ENCODE assay signal across 22 cellular contexts in the genomic region with DNA sequence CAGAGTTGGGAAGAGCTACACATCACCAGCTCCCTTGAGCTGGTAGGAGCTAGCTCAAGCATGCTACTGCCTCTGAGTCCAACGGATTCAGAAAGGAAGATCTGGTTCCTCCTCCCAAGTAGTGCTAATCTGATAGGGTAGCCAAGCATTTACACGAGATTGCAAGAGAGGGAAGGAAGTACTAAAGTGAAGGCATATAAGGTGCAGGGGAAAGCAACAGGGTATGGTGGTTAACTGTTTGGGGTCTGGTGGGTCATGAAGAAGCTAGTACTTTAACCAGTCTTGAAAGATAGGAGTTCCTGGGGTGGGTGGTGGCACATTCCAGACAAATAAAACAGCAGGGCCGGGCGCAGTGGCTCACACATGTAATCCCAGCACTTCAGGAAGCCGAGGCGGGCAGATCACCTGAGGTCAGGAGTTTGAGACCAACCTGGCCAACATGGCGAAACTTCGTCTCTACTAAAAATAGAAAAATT. TPM values are rescaled to one million over a fixed set of nuclear protein-coding genes. Genes with fewer than 3 reads are reported as not detected.
"Had no signal": no experiment of that assay in that cellular context is flagged by ENCODE, and none has a peak within 500 bp of the region (broad histone marks: within the 10 kb centered on the region; RNA-seq: fewer than 3 reads in every experiment).

No MANE protein-coding gene starts in this region.

- H3K27me3 Mint-ChIP-seq: activated naive CD4-positive, alpha-beta T cell treated with anti-CD3 and anti-CD28 coated beads, Interleukin-2, amount 10 ng/mL, durations not matched to agents 7 days and 5 days; activated naive CD8-positive, alpha-beta T cell treated with anti-CD3 and anti-CD28 coated beads, Interleukin-2, amount 50 U/mL, for 24 hours; naive thymus-derived CD4-positive, alpha-beta T cell had no signal

- ATAC-seq: activated naive CD8-positive, alpha-beta T cell treated with anti-CD3 and anti-CD28 coated beads, Interleukin-2, amount 50 U/mL, for 24 hours; body of pancreas; heart right ventricle; lower lobe of right lung; naive thymus-derived CD4-positive, alpha-beta T cell; stimulated activated naive B cell treated with anti-CD40 and anti-IgM and Interleukin-4, amounts not matched to agents 10 μg/mL and 1 μg/mL and 100 μg/mL, for 72 hours had no signal

- H3K27ac Mint-ChIP-seq: activated B cell treated with CpG ODN at 0.5 μM for 24 hours; activated naive CD4-positive, alpha-beta T cell treated with anti-CD3 and anti-CD28 coated beads, Interleukin-2, amount 10 ng/mL, durations not matched to agents 7 days and 5 days; activated naive CD8-positive, alpha-beta T cell treated with anti-CD3 and anti-CD28 coated beads, Interleukin-2, amount 50 U/mL, for 24 hours; dendritic cell treated with granulocyte-macrophage colony-stimulating factor and Interleukin-4, amounts not matched to agents 40 ng/mL and 50 ng/mL, for 4 days; stimulated activated naive B cell treated with anti-CD40 and anti-IgM and Interleukin-4, amounts not matched to agents 10 μg/mL and 1 μg/mL and 100 μg/mL, for 72 hours had no signal

- DNase-seq: activated B cell treated with CpG ODN at 0.5 μM for 24 hours; activated CD4-positive, alpha-beta T cell treated with anti-CD3 and anti-CD28 coated beads for 4 hours; activated CD4-positive, alpha-beta T cell treated with anti-CD3 and anti-CD28 coated beads, Interleukin-2, amount 50 U/mL, for 48 hours; activated CD8-positive, alpha-beta memory T cell treated with anti-CD3 and anti-CD28 coated beads, Interleukin-2, amount 50 U/mL, for 48 hours; activated effector memory CD4-positive, alpha-beta T cell treated with anti-CD3 and anti-CD28 coated beads, Interleukin-2, amount 50 U/mL, for 16 hours; activated naive CD4-positive, alpha-beta T cell treated with anti-CD3 and anti-CD28 coated beads, Interleukin-2, amount 10 ng/mL, durations not matched to agents 7 days and 5 days; activated naive CD8-positive, alpha-beta T cell treated with anti-CD3 and anti-CD28 coated beads, Interleukin-2, amount 50 U/mL, for 24 hours; activated T-cell treated with anti-CD3 and anti-CD28 coated beads, Interleukin-2, amount 50 U/mL, for 48 hours; body of pancreas; effector CD4-positive, alpha-beta T cell; erythroblast; foreskin fibroblast; heart right ventricle; kidney; lower lobe of right lung; naive thymus-derived CD4-positive, alpha-beta T cell; stimulated activated CD4-positive, alpha-beta T cell treated with anti-CD3 and anti-CD28 coated beads, Interleukin-2, amount 100 ng/mL, for 48 hours; stimulated activated CD8-positive, alpha-beta memory T cell treated with anti-CD3 and anti-CD28 coated beads, Interleukin-4, amount 100 ng/mL, for 48 hours; stimulated activated naive B cell treated with anti-CD40 and anti-IgM and Interleukin-4, amounts not matched to agents 10 μg/mL and 1 μg/mL and 100 μg/mL, for 72 hours had no signal

- H3K4me1 Mint-ChIP-seq: activated B cell treated with CpG ODN at 0.5 μM for 24 hours; activated naive CD4-positive, alpha-beta T cell treated with anti-CD3 and anti-CD28 coated beads, Interleukin-2, amount 10 ng/mL, durations not matched to agents 7 days and 5 days; activated naive CD8-positive, alpha-beta T cell treated with anti-CD3 and anti-CD28 coated beads, Interleukin-2, amount 50 U/mL, for 24 hours; stimulated activated naive B cell treated with anti-CD40 and anti-IgM and Interleukin-4, amounts not matched to agents 10 μg/mL and 1 μg/mL and 100 μg/mL, for 72 hours had no signal

- H3K4me3 Mint-ChIP-seq: activated B cell treated with CpG ODN at 0.5 μM for 24 hours; activated naive CD4-positive, alpha-beta T cell treated with anti-CD3 and anti-CD28 coated beads, Interleukin-2, amount 10 ng/mL, durations not matched to agents 7 days and 5 days; activated naive CD8-positive, alpha-beta T cell treated with anti-CD3 and anti-CD28 coated beads, Interleukin-2, amount 50 U/mL, for 24 hours; dendritic cell treated with granulocyte-macrophage colony-stimulating factor and Interleukin-4, amounts not matched to agents 40 ng/mL and 50 ng/mL, for 4 days; naive thymus-derived CD4-positive, alpha-beta T cell; neural crest cell; stimulated activated naive B cell treated with anti-CD40 and anti-IgM and Interleukin-4, amounts not matched to agents 10 μg/mL and 1 μg/mL and 100 μg/mL, for 72 hours; type B pancreatic cell had no signal

- H3K9me3 Mint-ChIP-seq: activated B cell treated with CpG ODN at 0.5 μM for 24 hours; activated naive CD4-positive, alpha-beta T cell treated with anti-CD3 and anti-CD28 coated beads, Interleukin-2, amount 10 ng/mL, durations not matched to agents 7 days and 5 days; activated naive CD8-positive, alpha-beta T cell treated with anti-CD3 and anti-CD28 coated beads, Interleukin-2, amount 50 U/mL, for 24 hours; dendritic cell treated with granulocyte-macrophage colony-stimulating factor and Interleukin-4, amounts not matched to agents 40 ng/mL and 50 ng/mL, for 4 days; naive thymus-derived CD4-positive, alpha-beta T cell; neural crest cell; stimulated activated naive B cell treated with anti-CD40 and anti-IgM and Interleukin-4, amounts not matched to agents 10 μg/mL and 1 μg/mL and 100 μg/mL, for 72 hours; type B pancreatic cell had no signal

- H3K36me3 Mint-ChIP-seq: stimulated activated naive B cell treated with anti-CD40 and anti-IgM and Interleukin-4, amounts not matched to agents 10 μg/mL and 1 μg/mL and 100 μg/mL, for 72 hours had no signal

RNA-seq across cellular contexts. Expression of gene TCEA3, which starts 34.7 kb away (rescaled TPM):
- total RNA-seq: activated B cell treated with CpG ODN at 0.5 μM for 24 hours had no signal
